ENCODE assay signal across 8 cellular contexts in the genomic region with DNA sequence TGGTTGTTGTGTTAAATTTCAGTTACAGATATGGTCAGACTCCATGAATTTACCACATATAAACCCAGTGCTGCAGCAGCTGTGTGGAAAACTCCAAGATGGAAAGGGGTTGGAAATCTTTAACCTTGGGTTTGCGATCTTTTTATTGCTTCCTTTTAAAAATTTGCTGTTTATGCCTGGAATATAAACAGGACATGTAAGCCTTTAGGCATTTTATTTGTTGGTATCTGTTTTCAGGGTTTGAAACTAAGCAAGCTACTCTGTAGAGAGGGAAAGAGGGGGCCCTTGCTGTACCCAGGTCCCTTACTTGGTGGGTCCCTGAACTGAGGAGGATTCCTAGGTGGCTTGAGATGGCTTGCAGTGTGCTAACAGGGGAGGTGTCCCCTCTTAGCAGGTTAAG. TPM values are rescaled to one million over a fixed set of nuclear protein-coding genes. Genes with fewer than 3 reads are reported as not detected.
DNase-seq lines count a peak whose midpoint lies in the region; ATAC-seq and TF ChIP-seq lines count a peak whose summit lies in the region.
"Had no signal": no experiment of that assay in that cellular context is flagged by ENCODE, and none has a peak within 500 bp of the region (broad histone marks: within the 10 kb centered on the region; RNA-seq: fewer than 3 reads in every experiment).

No MANE protein-coding gene starts in this region.

- H3K27me3 Mint-ChIP-seq in IgD-negative memory B cell: no peaks in the 10 kb centered on the region
- H3K27me3 Mint-ChIP-seq in chondrocyte (ENCODE audit: low read depth): no peaks in the 10 kb centered on the region
- H3K27me3 Mint-ChIP-seq in mesothelial cell of epicardium (ENCODE audit: low read depth): no peaks in the 10 kb centered on the region

- H3K4me3 Mint-ChIP-seq in IgD-negative memory B cell (peak overlapping the region; percentile 87 to 96 (median 92)), chondrocyte (ENCODE audit: unreplicated experiment) (peak overlapping the region; percentile 67), mesothelial cell of epicardium (peak overlapping the region; percentile 64)

- no peaks in the 10 kb centered on the region for H3K27me3 ChIP-seq in thoracic aorta (replicated peaks; ENCODE audit: insufficient read depth)

- H3K4me1 ChIP-seq in thoracic aorta (ENCODE audit: control insufficient read depth in 1 of 2, low read depth in 2 of 2): peaks cover 32 to 77% of the 10 kb centered on the region in 2 donors

- no peaks in the 10 kb centered on the region for H3K9me3 ChIP-seq in thoracic aorta

- DNase-seq in chondrocyte (ENCODE audit: low spot score): no peak
- no peak for DNase-seq in mesothelial cell of epicardium (ENCODE audit: low spot score in 2 of 2, unreplicated experiment in 2 of 2)
- no peak for DNase-seq in thoracic aorta (ENCODE audit: low spot score)
- no peak for DNase-seq in NCI-H2029 treated with DMSO at 0.1 percent for 48 hours (lab: John Stamatoyannopoulos, UW)
- DNase-seq in SW 1271 (lab: John Stamatoyannopoulos, UW): no peak
- DNase-seq: DMS79 treated with DMSO at 0.1 percent for 48 hours had no signal

- no peaks in the 10 kb centered on the region for H3K36me3 ChIP-seq in thoracic aorta

- H3K27ac Mint-ChIP-seq in IgD-negative memory B cell: peak overlapping the region; percentile 93 to 100 (median 98)
- H3K27ac Mint-ChIP-seq in chondrocyte (ENCODE audit: unreplicated experiment): peak overlapping the region; percentile 94
- peak overlapping the region; percentile 96 for H3K27ac Mint-ChIP-seq in mesothelial cell of epicardium

- peak overlapping the region; percentile 69 for H3K4me3 ChIP-seq in thoracic aorta

- ATAC-seq in thoracic aorta (ENCODE audit: insufficient number of reproducible peaks, low FRiP score, low read depth) (no peak), HG03520 (IDR thresholded peaks at IDR 0.05; ENCODE audit: unreplicated experiment) (no peak)

- H3K9me3 Mint-ChIP-seq in IgD-negative memory B cell (no peaks in the 10 kb centered on the region), chondrocyte (ENCODE audit: low read depth) (no peaks in the 10 kb centered on the region), mesothelial cell of epicardium (peaks cover 4% of the 10 kb centered on the region)

- H3K27ac ChIP-seq in thoracic aorta: peak overlapping the region; percentile 88 to 91

- H3K36me3 Mint-ChIP-seq in IgD-negative memory B cell: peaks cover 3% of the 10 kb centered on the region
- no peaks in the 10 kb centered on the region for H3K36me3 Mint-ChIP-seq in chondrocyte (ENCODE audit: low read depth)
- peaks cover 5% of the 10 kb centered on the region for H3K36me3 Mint-ChIP-seq in mesothelial cell of epicardium

- TF ChIP-seq CTCF in chondrocyte (IDR thresholded peaks at IDR 0.05): no peak
- TF ChIP-seq CTCF in mesothelial cell of epicardium (IDR thresholded peaks at IDR 0.05; ENCODE audit: unreplicated experiment): no peak
- no peak for TF ChIP-seq CTCF in thoracic aorta (IDR thresholded peaks at IDR 0.05)

- H3K4me1 Mint-ChIP-seq in IgD-negative memory B cell (peaks cover 60 to 70% (median 70%) of the 10 kb centered on the region in 3 donors), chondrocyte (ENCODE audit: low read depth) (peaks cover 87% of the 10 kb centered on the region), mesothelial cell of epicardium (peaks cover 85% of the 10 kb centered on the region)

RNA-seq across cellular contexts. Expression of gene PKIG, which starts 0.8 kb away (rescaled TPM):
- 63.3 TPM for polyA plus RNA-seq in IgD-negative memory B cell
- total RNA-seq in chondrocyte: 20.3 to 29.3 TPM (median 26.1 TPM) in 3 replicates
- total RNA-seq in mesothelial cell of epicardium: 50.4 to 59.1 TPM (median 51.6 TPM) in 3 replicates
- total RNA-seq in thoracic aorta: 100 to 1,000 TPM; 125 to 186 TPM
